Comparison of ENCODE assay signal across 24 cellular contexts in the genomic region with DNA sequence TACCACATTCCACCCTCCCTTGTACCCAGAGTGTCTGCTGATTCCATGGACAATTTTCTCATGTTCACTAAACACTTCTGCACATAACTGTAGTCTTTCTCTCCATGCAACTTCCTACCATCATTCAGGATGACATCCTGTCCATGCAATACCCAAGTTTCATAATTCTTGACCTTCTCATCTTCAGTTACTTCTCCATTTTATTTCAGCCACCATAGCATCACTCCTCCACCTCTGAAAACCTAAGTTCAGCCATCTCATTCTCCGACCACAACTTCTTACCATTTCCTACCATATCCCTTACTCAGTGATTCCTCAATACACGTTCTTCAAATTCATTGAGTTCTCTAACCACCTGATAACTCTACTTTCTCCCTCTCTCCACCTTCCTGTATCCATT.
DNase-seq lines count a peak whose midpoint lies in the region; ATAC-seq, FAIRE-seq and TF ChIP-seq lines count a peak whose summit lies in the region.
"Had no signal": no experiment of that assay in that cellular context is flagged by ENCODE, and none has a peak within 500 bp of the region (broad histone marks: within the 10 kb centered on the region; RNA-seq: fewer than 3 reads in every experiment).

No MANE protein-coding gene starts in this region.

- no TSS peak for BruUV-seq in K562 (replicated peaks; lab: Mats Ljungman, UMichigan)

- intact Hi-C loops in K562 (cut with micrococcal nuclease) (no loop called here), uterus (cut with DNase I; ENCODE audit: low total_unique reads) (no loop called here)

- DNase-seq in SIG-M5 treated with dmso at 0.1 percent for 504 hours (lab: John Stamatoyannopoulos, UW; ENCODE audit: unreplicated experiment) (peak; percentile 81), SIG-M5 (lab: John Stamatoyannopoulos, UW) (no peak), NOMO-1 treated with DMSO at 0.1 percent for 48 hours (lab: John Stamatoyannopoulos, UW; ENCODE audit: unreplicated experiment) (peak; percentile 78), K562 (ENCODE audit: extremely low read depth in 1 of 4, low spot score in 3 of 4) (no peak), uterus (no peak), germinal center (ENCODE audit: low spot score) (no peak), caudate nucleus (lab: John Stamatoyannopoulos, UW) (no peak), DMS 273 (lab: John Stamatoyannopoulos, UW; ENCODE audit: unreplicated experiment) (no peak)
- DNase-seq: ACHN, DMS53, H9, HFFc6, KBM-7, MM.1S, NCI-H1694 treated with DMSO at 0.1 percent for 48 hours, NCI-H2081 treated with DMSO at 0.1 percent for 48 hours, NCI-H2171 treated with DMSO at 0.1 percent for 48 hours, NCI-H524 treated with DMSO at 0.1 percent for 48 hours, NCI-H82, SJCRH30 had no signal

- 0 out of 5 replicates have a peak, but pooled peaks cover 0 to 5% of the 10 kb centered on the region in 2 experiments for H3K4me1 ChIP-seq in K562 (replicated peaks in 1 of 2; ENCODE audit: control insufficient read depth in 2 of 2, insufficient read depth in 2 of 2, low read length in 2 of 2)
- no peaks in the 10 kb centered on the region for H3K4me1 ChIP-seq in uterus
- H3K4me1 ChIP-seq: BLaER1 treated with 17β-estradiol and CSF1 and Interleukin-3, amounts not matched to agents 10 nM and 100 nM; SJCRH30 had no signal

- TF ChIP-seq CTCF in K562 (IDR thresholded peaks at IDR 0.05 in 2 of 3, conservative IDR thresholded peaks at IDR 0.05 in 1 of 3; ENCODE audit: insufficient read depth in 2 of 3, low read depth in 1 of 3, low read length in 3 of 3) (no peak), uterus (IDR thresholded peaks at IDR 0.05) (no peak)

- TF ChIP-seq EP300 in K562 (IDR thresholded peaks at IDR 0.05; ENCODE audit: low read length) = no peak

- H3K4me2 ChIP-seq in K562 (ENCODE audit: insufficient read depth, low read length) = no peak overlapping the region
- H3K4me2 ChIP-seq: BLaER1 treated with 17β-estradiol and CSF1 and Interleukin-3, amounts not matched to agents 10 nM and 100 nM had no signal

- POLR2A ChIA-PET in K562 (lab: Yijun Ruan, JAX) = no interaction called here

- CTCF ChIA-PET in K562 (lab: Yijun Ruan, JAX; ENCODE audit: low intra/inter-chr PET ratio) = no interaction called here

- H4K20me1 ChIP-seq in K562 (replicated peaks; ENCODE audit: control insufficient read depth, insufficient read depth, low read length) = no peaks in the 10 kb centered on the region
- H4K20me1 ChIP-seq: BLaER1 treated with 17β-estradiol and CSF1 and Interleukin-3, amounts not matched to agents 10 nM and 100 nM had no signal

- TF ChIP-seq POLR2A in K562 (conservative IDR thresholded peaks at IDR 0.05) = no peak
- TF ChIP-seq POLR2A in uterus (IDR thresholded peaks at IDR 0.05) = no peak

- H3K36me3 ChIP-seq in K562 (ENCODE audit: control insufficient read depth, insufficient read depth, low read length) (no peaks in the 10 kb centered on the region), uterus (no peaks in the 10 kb centered on the region)
- H3K36me3 ChIP-seq: BLaER1 treated with 17β-estradiol and CSF1 and Interleukin-3, amounts not matched to agents 10 nM and 100 nM; SJCRH30 had no signal

- in situ Hi-C loops in K562 (cut with MboI) = no loop called here

- FAIRE-seq in K562 (lab: Jason Lieb, UNC) = peak; percentile 26
- FAIRE-seq: HepG2 had no signal

- no peak overlapping the region for H3K9ac ChIP-seq in K562 (ENCODE audit: insufficient read depth in 1 of 2, low read depth in 2 of 2, low read length in 2 of 2)
- H3K9ac ChIP-seq: BLaER1 treated with 17β-estradiol and CSF1 and Interleukin-3, amounts not matched to agents 10 nM and 100 nM had no signal

- no peaks in the 10 kb centered on the region for H3K9me1 ChIP-seq in K562 (ENCODE audit: control insufficient read depth, insufficient read depth, low read length)

- H3K27me3 ChIP-seq in K562 (ENCODE audit: control insufficient read depth in 2 of 2, insufficient read depth in 2 of 2, low read length in 2 of 2) (no peaks in the 10 kb centered on the region), uterus (no peaks in the 10 kb centered on the region)
- H3K27me3 ChIP-seq: BLaER1 treated with 17β-estradiol and CSF1 and Interleukin-3, amounts not matched to agents 10 nM and 100 nM; SJCRH30 had no signal

- H3K9me3 ChIP-seq in K562 (replicated peaks; ENCODE audit: control insufficient read depth, insufficient read depth, low read depth, low read length) = no peaks in the 10 kb centered on the region
- no peaks in the 10 kb centered on the region for H3K9me3 ChIP-seq in uterus
- H3K9me3 ChIP-seq: BLaER1 treated with 17β-estradiol and CSF1 and Interleukin-3, amounts not matched to agents 10 nM and 100 nM; SJCRH30 had no signal

- no peaks in the 10 kb centered on the region for H3K79me2 ChIP-seq in K562 (ENCODE audit: control insufficient read depth, insufficient read depth, low read length)

- no peak overlapping the region for H2AFZ ChIP-seq in K562 (ENCODE audit: low read depth, low read length)

- WGBS in K562 (ENCODE audit: insufficient coverage, low coverage, missing lambda C conversion rate) = 6% methylated on average over 2 of the region's 2 CpGs

- H3K27ac ChIP-seq in K562 (ENCODE audit: extremely low read depth, low read depth, low read length) = no peak overlapping the region
- no peak overlapping the region for H3K27ac ChIP-seq in uterus
- no peak overlapping the region for H3K27ac ChIP-seq in caudate nucleus (ENCODE audit: low read depth, low read length)
- H3K27ac ChIP-seq: 22Rv1; BLaER1 treated with 17β-estradiol and CSF1 and Interleukin-3, amounts not matched to agents 10 nM and 100 nM; RWPE1; SJCRH30 had no signal

- H3K4me3 ChIP-seq in K562 (no peak overlapping the region), uterus (no peak overlapping the region)
- H3K4me3 ChIP-seq: BLaER1 treated with 17β-estradiol and CSF1 and Interleukin-3, amounts not matched to agents 10 nM and 100 nM; SJCRH30 had no signal

- ATAC-seq in K562 = no peak
- ATAC-seq: HepG2 had no signal

- no peak for TF ChIP-seq RAD21 in K562 (CRISPR knock-in tag; conservative IDR thresholded peaks at IDR 0.05 in 1 of 2, IDR thresholded peaks at IDR 0.05 in 1 of 2)

TF ChIP-seq in K562, 482 proteins besides CTCF, POLR2A, EP300 and RAD21:
- TF ChIP-seq KLF10 (CRISPR knock-in tag; IDR thresholded peaks at IDR 0.05) (no peak), YY1 (IDR thresholded peaks at IDR 0.05; ENCODE audit: borderline replicate concordance in 1 of 3, control insufficient read depth in 1 of 3, extremely low read depth in 1 of 3, insufficient read depth in 3 of 3, insufficient read length in 1 of 3, insufficient replicate concordance in 2 of 3, low read depth in 1 of 3, low read length in 2 of 3) (no peak), NCOA6 (IDR thresholded peaks at IDR 0.05) (no peak), PCBP2 (IDR thresholded peaks at IDR 0.05; ENCODE audit: low read depth, low read length, poor library complexity, severe bottlenecking) (no peak), ZNF316 (IDR thresholded peaks at IDR 0.05) (peak; percentile 16; the same call in 1 of the 2 replicates)

Comparison
In these comparisons a context has a peak if more than half of its experiments do, and no peak if none do; other contexts are left out.
1. DNase-seq: peak in SIG-M5 treated with dmso at 0.1 percent for 504 hours (single experiment) and NOMO-1 treated with DMSO at 0.1 percent for 48 hours (single experiment); none in SIG-M5 (single experiment), K562 (0 of 4), uterus (0 of 2), germinal center (single experiment), caudate nucleus (0 of 61) and DMS 273 (single experiment).